In genomic region chr10:80518143-80518806, GRCh38 we compare ENCODE assay signal across 11 cellular contexts. TPM values are rescaled to one million over a fixed set of nuclear protein-coding genes. Genes with fewer than 3 reads are reported as not detected.
DNase-seq lines count a peak whose midpoint lies in the region; ATAC-seq and TF ChIP-seq lines count a peak whose summit lies in the region.
"Had no signal": no experiment of that assay in that cellular context is flagged by ENCODE, and none has a peak within 500 bp of the region (broad histone marks: within the 10 kb centered on the region; RNA-seq: fewer than 3 reads in every experiment).

No MANE protein-coding gene starts in this region.

- peaks cover 65% of the 10 kb centered on the region for H3K36me3 Mint-ChIP-seq in activated CD4-positive, alpha-beta T cell treated with anti-CD3 and anti-CD28 coated beads, Interleukin-2, amount 10 ng/mL, durations not matched to agents 7 days and 5 days (ENCODE audit: low read depth)

- H3K36me3 ChIP-seq in esophagus muscularis mucosa (peaks cover 48 to 87% (median 78%) of the 10 kb centered on the region in 4 donors), subcutaneous abdominal adipose tissue (ENCODE audit: control insufficient read depth in 5 of 5, insufficient read depth in 5 of 5, low read length in 5 of 5) (peaks cover 9 to 83% (median 81%) of the 10 kb centered on the region in 5 donors)
- H3K36me3 ChIP-seq: MG63 had no signal

- no peak for TF ChIP-seq POLR2A in esophagus muscularis mucosa (IDR thresholded peaks at IDR 0.05; ENCODE audit: low read depth)

- WGBS in esophagus muscularis mucosa = 67% methylated on average over 2 of the region's 17 CpGs

- no peaks in the 10 kb centered on the region for H3K9me3 Mint-ChIP-seq in activated CD4-positive, alpha-beta T cell treated with anti-CD3 and anti-CD28 coated beads, Interleukin-2, amount 10 ng/mL, durations not matched to agents 7 days and 5 days

- no peak overlapping the region for H3K9ac ChIP-seq in subcutaneous abdominal adipose tissue (ENCODE audit: low read length in 5 of 5)

- TF ChIP-seq CTCF in esophagus muscularis mucosa (IDR thresholded peaks at IDR 0.05) = no peak

- POLR2A ChIA-PET in activated CD4-positive, alpha-beta T cell treated with anti-CD3 and anti-CD28 coated beads, Interleukin-2, amount 10 ng/mL, durations not matched to agents 7 days and 5 days (lab: Charles Lee) = no interaction called here

- H3K27ac Mint-ChIP-seq in activated CD4-positive, alpha-beta T cell treated with anti-CD3 and anti-CD28 coated beads, Interleukin-2, amount 10 ng/mL, durations not matched to agents 7 days and 5 days = peak overlapping the region; percentile 13

- intact Hi-C loops in esophagus muscularis mucosa (cut with DNase I) = no loop called here

- H3K4me3 Mint-ChIP-seq in activated CD4-positive, alpha-beta T cell treated with anti-CD3 and anti-CD28 coated beads, Interleukin-2, amount 10 ng/mL, durations not matched to agents 7 days and 5 days = no peak overlapping the region

- H3K4me1 ChIP-seq in esophagus muscularis mucosa = peaks cover 7 to 23% (median 18%) of the 10 kb centered on the region in 4 donors
- H3K4me1 ChIP-seq in subcutaneous abdominal adipose tissue (ENCODE audit: control insufficient read depth in 5 of 5, insufficient read depth in 5 of 5, low read length in 5 of 5) = peaks cover 12 to 44% (median 33%) of the 10 kb centered on the region in 5 donors

- CTCF ChIA-PET in activated CD4-positive, alpha-beta T cell treated with anti-CD3 and anti-CD28 coated beads, Interleukin-2, amount 10 ng/mL, durations not matched to agents 7 days and 5 days (lab: Charles Lee) = no interaction called here

- no peaks in the 10 kb centered on the region for H3K27me3 Mint-ChIP-seq in activated CD4-positive, alpha-beta T cell treated with anti-CD3 and anti-CD28 coated beads, Interleukin-2, amount 10 ng/mL, durations not matched to agents 7 days and 5 days

- H3K4me1 Mint-ChIP-seq in activated CD4-positive, alpha-beta T cell treated with anti-CD3 and anti-CD28 coated beads, Interleukin-2, amount 10 ng/mL, durations not matched to agents 7 days and 5 days = peaks cover 32% of the 10 kb centered on the region

- no peak for TF ChIP-seq EP300 in esophagus muscularis mucosa (IDR thresholded peaks at IDR 0.05)

- ATAC-seq in HG03565 (IDR thresholded peaks at IDR 0.05; ENCODE audit: unreplicated experiment) (peak; percentile 58), HG03139 (IDR thresholded peaks at IDR 0.05; ENCODE audit: unreplicated experiment) (no peak)

- DNase-seq in activated CD4-positive, alpha-beta T cell treated with anti-CD3 and anti-CD28 coated beads, Interleukin-2, amount 10 ng/mL, durations not matched to agents 7 days and 5 days = no peak
- DNase-seq in activated CD4-positive, alpha-beta T cell treated with anti-CD3 and anti-CD28 coated beads for 48 hours = no peak
- DNase-seq in esophagus muscularis mucosa (ENCODE audit: extremely low spot score) = no peak
- no peak for DNase-seq in AG08395 (ENCODE audit: low spot score)
- no peak for DNase-seq in NCI-H187 treated with DMSO at 0.1 percent for 48 hours (lab: John Stamatoyannopoulos, UW)
- DNase-seq: MG63; NK-92 treated with Interleukin-12 subunit alpha and Interleukin-12 subunit beta, amount 100 ng/mL, for 24 hours had no signal

- H3K4me3 ChIP-seq in esophagus muscularis mucosa = no peak overlapping the region
- H3K4me3 ChIP-seq in subcutaneous abdominal adipose tissue (ENCODE audit: low read depth in 1 of 5, low read length in 5 of 5) = no peak overlapping the region
- H3K4me3 ChIP-seq: MG63 had no signal

- no peaks in the 10 kb centered on the region for H3K9me3 ChIP-seq in esophagus muscularis mucosa
- no peaks in the 10 kb centered on the region for H3K9me3 ChIP-seq in subcutaneous abdominal adipose tissue (ENCODE audit: control insufficient read depth in 5 of 5, low read length in 5 of 5)
- H3K9me3 ChIP-seq: MG63 had no signal

- peak overlapping the region in 3 of 4 donors; percentile 22 to 53 (median 44) for H3K27ac ChIP-seq in esophagus muscularis mucosa (replicated peaks in 1 of 4)
- H3K27ac ChIP-seq in subcutaneous abdominal adipose tissue (ENCODE audit: low read depth, low read length) = peak overlapping the region; percentile 72

- no peaks in the 10 kb centered on the region for H3K27me3 ChIP-seq in esophagus muscularis mucosa
- H3K27me3 ChIP-seq in subcutaneous abdominal adipose tissue (ENCODE audit: control insufficient read depth in 5 of 5, insufficient read depth in 4 of 5, low read length in 5 of 5) = no peaks in the 10 kb centered on the region
- H3K27me3 ChIP-seq: MG63 had no signal

RNA-seq across cellular contexts. Expression of gene SH2D4B, which starts 19.4 kb away (rescaled TPM):
- under 1 TPM; 0.07 to 0.10 TPM for total RNA-seq in activated CD4-positive, alpha-beta T cell treated with anti-CD3 and anti-CD28 coated beads, Interleukin-2, amount 10 ng/mL, durations not matched to agents 7 days and 5 days
- total RNA-seq in esophagus muscularis mucosa = under 1 TPM in 2 of 4 donors, not detected in 2; 0.26 to 0.42 TPM
- total RNA-seq: pulmonary artery endothelial cell had no signal
